Comparison of ENCODE assay signal across 8 cellular contexts in the genomic region with DNA sequence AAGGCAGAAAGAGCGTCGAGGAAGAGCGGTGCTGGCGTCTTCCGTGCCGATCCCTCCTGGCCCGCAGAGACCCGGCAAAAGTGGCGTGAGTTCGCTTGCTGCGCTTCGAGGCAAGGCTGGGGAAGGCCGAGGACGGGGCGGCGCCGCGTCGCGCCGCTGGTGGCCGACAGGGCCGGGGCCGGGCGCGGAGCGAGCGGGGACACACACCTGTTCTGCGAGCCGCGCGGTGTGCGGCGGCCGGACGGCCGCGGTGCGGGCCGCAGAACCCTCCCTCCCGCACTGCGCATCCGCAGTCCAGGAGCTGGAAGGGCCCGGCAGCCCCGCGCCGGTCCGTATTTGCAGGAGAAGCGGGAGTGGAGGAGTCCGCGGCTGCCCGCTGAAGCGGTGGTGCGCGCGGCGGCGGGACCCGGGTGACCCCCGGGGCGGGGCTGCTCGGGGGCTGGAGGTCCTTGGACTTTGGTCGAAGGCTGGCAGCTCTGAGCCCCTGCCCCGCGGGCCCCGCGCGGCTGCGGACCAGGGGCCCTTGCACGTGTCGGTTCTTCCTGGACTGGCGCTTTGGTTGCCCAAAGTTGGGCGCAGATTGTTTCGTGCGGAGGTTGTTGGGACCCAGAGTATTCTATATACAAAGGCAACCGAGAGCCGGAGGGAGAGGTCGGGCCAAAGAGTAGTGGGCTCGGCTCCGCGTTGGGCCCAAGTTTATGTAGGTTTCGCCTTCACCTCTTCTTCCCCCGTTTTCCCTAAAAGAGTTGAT. TPM values are rescaled to one million over a fixed set of nuclear protein-coding genes. Genes with fewer than 3 reads are reported as not detected.
DNase-seq lines count a peak whose midpoint lies in the region; ATAC-seq and TF ChIP-seq lines count a peak whose summit lies in the region.

No MANE protein-coding gene starts in this region.

- TF ChIP-seq POLR2A in breast epithelium (IDR thresholded peaks at IDR 0.05), result no peak
- no peak for TF ChIP-seq POLR2A in vagina (IDR thresholded peaks at IDR 0.05)
- no peak for TF ChIP-seq POLR2A in gastroesophageal sphincter (IDR thresholded peaks at IDR 0.05)

- TF ChIP-seq CTCF in breast epithelium (IDR thresholded peaks at IDR 0.05), result no peak
- no peak for TF ChIP-seq CTCF in vagina (IDR thresholded peaks at IDR 0.05)
- TF ChIP-seq CTCF in gastroesophageal sphincter (IDR thresholded peaks at IDR 0.05), result no peak

- H3K27ac ChIP-seq in breast epithelium, result no peak overlapping the region
- H3K27ac ChIP-seq in mesendoderm (ENCODE audit: low read depth, low read length), result no peak overlapping the region
- H3K27ac ChIP-seq in vagina, result no peak overlapping the region
- H3K27ac ChIP-seq in gastroesophageal sphincter, result peak overlapping the region in 1 of 4 donors; percentile 64

- H2BK5ac ChIP-seq in mesendoderm (ENCODE audit: low read length), result no peak overlapping the region

- H2BK15ac ChIP-seq in mesendoderm (replicated peaks; ENCODE audit: low read depth), result no peak overlapping the region

- H3K9me3 ChIP-seq in breast epithelium, result no peaks in the 10 kb centered on the region
- H3K9me3 ChIP-seq in vagina, result no peaks in the 10 kb centered on the region
- H3K9me3 ChIP-seq in gastroesophageal sphincter, result no peaks in the 10 kb centered on the region

- WGBS in mesendoderm (ENCODE audit: extremely low coverage, insufficient coverage, low lambda C conversion rate), result no CpG with 5 or more reads among the region's 83 CpGs
- WGBS in gastroesophageal sphincter (ENCODE audit: low coverage in 1 of 2), 2 donors, result 0 to 4% methylated on average over 3 to 4 of the region's 83 CpGs

- no peak for ATAC-seq in gastroesophageal sphincter
- no peak for ATAC-seq in HG03521 (IDR thresholded peaks at IDR 0.05; ENCODE audit: unreplicated experiment)

- no peak overlapping the region for H3K4ac ChIP-seq in mesendoderm (ENCODE audit: low read depth, low read length)

- H3K4me3 ChIP-seq in breast epithelium (peak overlapping the region; percentile 42 to 66 (median 45)), mesendoderm (ENCODE audit: low read length) (peak overlapping the region; percentile 17), vagina (peak overlapping the region; percentile 29 to 36), gastroesophageal sphincter (peak overlapping the region in 1 of 2 donors; percentile 49)

- peak overlapping the region; percentile 44 for H3K56ac ChIP-seq in mesendoderm (ENCODE audit: low read length)

- peak; percentile 23 for DNase-seq in stimulated activated CD4-positive, alpha-beta T cell treated with anti-CD3 and anti-CD28 coated beads, Interleukin-15, amount 100 ng/mL, for 24 hours
- DNase-seq in stimulated activated CD4-positive, alpha-beta T cell treated with anti-CD3 and anti-CD28 coated beads, Interleukin-2, amount 100 ng/mL, for 48 hours, result no peak
- DNase-seq in breast epithelium (ENCODE audit: low spot score in 2 of 2) (no peak), mesendoderm (peak; percentile 40), vagina (ENCODE audit: extremely low spot score in 2 of 2) (no peak), ureter (ENCODE audit: low spot score) (no peak)

- H3K27me3 ChIP-seq in breast epithelium (peaks cover 4 to 97% of the 10 kb centered on the region in 2 donors), mesendoderm (ENCODE audit: insufficient read depth, low read length, poor library complexity) (peaks cover 39% of the 10 kb centered on the region), vagina (peaks cover 24% of the 10 kb centered on the region), gastroesophageal sphincter (peaks cover 100% of the 10 kb centered on the region)

- H2BK120ac ChIP-seq in mesendoderm (ENCODE audit: low read depth, low read length), result no peak overlapping the region

- intact Hi-C loops in breast epithelium (cut with DNase I; ENCODE audit: low total_unique reads), result no loop called here
- intact Hi-C loops in vagina (cut with DNase I), result no loop called here

- no peak overlapping the region for H3K23ac ChIP-seq in mesendoderm (ENCODE audit: low read length)

- peak overlapping the region; percentile 41 for H3K9ac ChIP-seq in mesendoderm (ENCODE audit: low read length)

- H3K79me2 ChIP-seq in mesendoderm (ENCODE audit: control insufficient read depth, insufficient read depth, low read length), result no peaks in the 10 kb centered on the region

- H3K18ac ChIP-seq in mesendoderm (ENCODE audit: low read length), result no peak overlapping the region

- no peak overlapping the region for H4K8ac ChIP-seq in mesendoderm (ENCODE audit: low read depth, low read length)

- no peak overlapping the region for H4K5ac ChIP-seq in mesendoderm (ENCODE audit: low read length)

- H3K4me1 ChIP-seq in breast epithelium (peaks cover 7 to 14% of the 10 kb centered on the region in 2 donors), mesendoderm (ENCODE audit: control insufficient read depth, low read depth, low read length) (peaks cover 2% of the 10 kb centered on the region), vagina (peaks cover 42% of the 10 kb centered on the region), gastroesophageal sphincter (peaks cover 0 to 41% (median 23%) of the 10 kb centered on the region in 3 donors)

- TF ChIP-seq EP300 in gastroesophageal sphincter (IDR thresholded peaks at IDR 0.05), result no peak

- H3K79me1 ChIP-seq in mesendoderm (ENCODE audit: low read length), result no peaks in the 10 kb centered on the region

- peak overlapping the region; percentile 21 for H3K4me2 ChIP-seq in mesendoderm (ENCODE audit: low read length)

- H2AK5ac ChIP-seq in mesendoderm (ENCODE audit: low read length), result no peak overlapping the region

- H3K36me3 ChIP-seq in breast epithelium (no peaks in the 10 kb centered on the region), mesendoderm (ENCODE audit: control insufficient read depth, insufficient read depth, low read length) (no peaks in the 10 kb centered on the region), vagina (no peaks in the 10 kb centered on the region), gastroesophageal sphincter (no peaks in the 10 kb centered on the region)

RNA-seq across cellular contexts. Expression of a gene that starts 2.5 kb away (rescaled TPM):
- total RNA-seq in breast epithelium (100 to 1,000 TPM in 1 of 3 donors, 10 to 100 TPM in 2; 90.4 to 110 (median 93.4) TPM), vagina (52.5 TPM), gastroesophageal sphincter (100 to 1,000 TPM; 112 to 134 (median 132) TPM), ureter (62.2 TPM)
- 97.6 TPM for polyA plus RNA-seq in mesendoderm (2013, experiment 1 of 2)
- 97.1 TPM for polyA plus RNA-seq in mesendoderm (2013, experiment 2 of 2)

RNA-seq across cellular contexts. Expression of a gene that starts 52.5 kb away (rescaled TPM):
- total RNA-seq in breast epithelium, result 10 to 100 TPM; 35.8 to 49.2 (median 41.1) TPM
- 56.6 TPM for polyA plus RNA-seq in mesendoderm (2013, experiment 1 of 2)
- polyA plus RNA-seq in mesendoderm (2013, experiment 2 of 2), result 53.9 TPM
- 39.3 TPM for total RNA-seq in vagina
- 10 to 100 TPM; 31.9 to 58.8 (median 48.1) TPM for total RNA-seq in gastroesophageal sphincter
- 60.9 TPM for total RNA-seq in ureter

Comparison
In these comparisons a context has a peak if more than half of its experiments do, and no peak if none do; other contexts are left out.
1. DNase-seq: peak in stimulated activated CD4-positive, alpha-beta T cell treated with anti-CD3 and anti-CD28 coated beads, Interleukin-15, amount 100 ng/mL, for 24 hours (single experiment) and mesendoderm (single experiment); none in stimulated activated CD4-positive, alpha-beta T cell treated with anti-CD3 and anti-CD28 coated beads, Interleukin-2, amount 100 ng/mL, for 48 hours (0 of 2), breast epithelium (0 of 2), vagina (0 of 2) and ureter (single experiment).